In the genomic region with DNA sequence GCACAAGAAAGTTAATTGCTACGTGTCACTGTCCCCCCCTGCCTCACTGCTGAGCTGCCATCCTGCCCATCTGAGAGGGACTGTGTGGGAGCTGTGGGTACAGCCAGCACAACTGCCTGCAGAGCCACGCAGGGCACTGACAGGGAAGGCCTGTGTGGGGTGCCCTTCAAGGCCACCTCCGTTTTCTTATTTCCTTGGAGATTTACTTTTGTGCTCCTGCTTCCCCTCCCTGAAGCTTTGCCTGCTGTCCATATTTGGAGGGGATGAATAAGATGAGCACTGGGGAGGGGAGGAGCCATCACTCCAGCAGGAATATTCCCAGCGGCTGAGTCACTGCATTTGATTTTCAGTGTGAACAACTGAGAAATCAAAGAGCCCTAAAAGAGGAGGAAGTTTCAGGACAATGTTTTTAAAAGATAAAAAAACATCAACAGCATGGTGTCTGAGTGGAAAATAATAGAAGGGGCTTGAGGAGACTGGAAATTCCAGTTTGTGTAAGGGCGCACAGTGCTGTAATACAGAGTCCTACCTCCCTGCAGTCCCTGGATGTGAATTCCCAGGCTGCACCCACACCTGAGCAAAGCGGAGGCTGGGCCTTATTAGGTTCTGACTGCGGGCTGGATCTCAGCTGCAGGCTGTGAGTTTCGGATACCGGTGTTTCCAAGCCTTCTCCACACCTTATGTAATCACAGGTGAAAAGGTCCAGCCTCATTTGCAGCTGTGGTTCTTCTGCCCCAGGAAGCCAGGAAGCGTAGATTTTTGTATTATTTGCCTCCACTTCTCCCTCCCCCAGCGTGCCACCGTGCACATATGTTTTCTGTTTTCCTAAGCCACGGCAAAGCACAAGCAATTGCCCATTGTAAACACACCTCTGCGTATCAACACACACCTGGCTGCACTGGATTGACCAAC, we compare ENCODE assay signal across 8 cellular contexts.
DNase-seq lines count a peak whose midpoint lies in the region; ATAC-seq and TF ChIP-seq lines count a peak whose summit lies in the region.

No MANE protein-coding gene starts in this region.

- no peak for DNase-seq in CD14-positive monocyte (ENCODE audit: low spot score)
- DNase-seq in NCI-H1417 treated with DMSO at 0.1 percent for 48 hours (lab: John Stamatoyannopoulos, UW), result peak; percentile 68
- peak; percentile 42 for DNase-seq in brain pericyte (ENCODE audit: low read depth, low spot score)
- no peak for DNase-seq in left lobe of liver (ENCODE audit: low spot score)
- no peak for DNase-seq in G401 (ENCODE audit: low spot score)
- DNase-seq in activated CD8-positive, alpha-beta memory T cell treated with anti-CD3 and anti-CD28 coated beads, Interleukin-2, amount 50 U/mL, for 4 hours, result no peak
- DNase-seq in activated CD4-positive, alpha-beta T cell treated with anti-CD3 and anti-CD28 coated beads for 48 hours, result no peak

- peaks cover 51% of the 10 kb centered on the region in 2 donors for H3K36me3 Mint-ChIP-seq in CD14-positive monocyte

- intact Hi-C loops in CD14-positive monocyte (cut with micrococcal nuclease), result no loop called here

- H3K27me3 Mint-ChIP-seq in CD14-positive monocyte (ENCODE audit: low read depth in 3 of 3), result no peaks in the 10 kb centered on the region

- no peak for TF ChIP-seq CTCF in CD14-positive monocyte (IDR thresholded peaks at IDR 0.05)

- in situ Hi-C loops in G401 (cut with HindIII; ENCODE audit: low sequenced_read_pairs), result no loop called here

- ATAC-seq in left lobe of liver, result peak; percentile 26
- ATAC-seq in HG03095 (IDR thresholded peaks at IDR 0.05; ENCODE audit: unreplicated experiment), result no peak

- H3K4me3 Mint-ChIP-seq in CD14-positive monocyte, result no peak overlapping the region

- no peaks in the 10 kb centered on the region for H3K9me3 Mint-ChIP-seq in CD14-positive monocyte

- H3K4me1 Mint-ChIP-seq in CD14-positive monocyte, result peaks cover 64% of the 10 kb centered on the region

- peak overlapping the region; percentile 43 to 93 (median 74) for H3K27ac Mint-ChIP-seq in CD14-positive monocyte

Comparison
In these comparisons a context has a peak if more than half of its experiments do, and no peak if none do; other contexts are left out.
1. DNase-seq: peak in NCI-H1417 treated with DMSO at 0.1 percent for 48 hours (single experiment) and brain pericyte (single experiment); none in CD14-positive monocyte (single experiment), left lobe of liver (single experiment), G401 (single experiment), activated CD8-positive, alpha-beta memory T cell treated with anti-CD3 and anti-CD28 coated beads, Interleukin-2, amount 50 U/mL, for 4 hours (single experiment) and activated CD4-positive, alpha-beta T cell treated with anti-CD3 and anti-CD28 coated beads for 48 hours (single experiment).